1 cellular context compared by ENCODE assay signal in the genomic region with DNA sequence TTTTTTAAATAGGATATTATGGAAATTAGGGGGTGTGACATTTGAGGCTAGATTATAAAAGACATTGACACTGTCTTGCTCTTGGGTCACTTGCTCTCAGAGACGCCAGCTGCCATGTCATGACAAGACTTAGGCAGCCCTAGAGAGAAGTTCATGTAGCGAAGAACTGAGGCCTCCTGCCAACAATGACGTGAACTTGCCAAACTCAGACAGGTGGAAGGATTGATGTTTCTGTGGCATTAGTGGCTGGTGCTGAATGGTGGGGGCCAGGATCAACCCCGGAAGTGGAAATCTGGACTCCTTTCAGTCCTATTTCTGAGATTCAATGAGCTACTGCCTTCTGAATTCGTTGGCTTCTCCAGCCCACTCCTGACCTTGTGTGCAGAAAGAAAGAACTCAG.
TF ChIP-seq lines count a peak whose summit lies in the region.

No MANE protein-coding gene starts in this region.

TF ChIP-seq in K562, 482 proteins besides CTCF, POLR2A, EP300 and RAD21:
- TF ChIP-seq KDM5B (IDR thresholded peaks at IDR 0.05; ENCODE audit: insufficient replicate concordance, low read depth, low read length) (no peak), ZNF146 (CRISPR knock-in tag; IDR thresholded peaks at IDR 0.05; ENCODE audit: unreplicated experiment) (no peak), MEIS2 (IDR thresholded peaks at IDR 0.05; ENCODE audit: partially characterized antibody) (peak; percentile 31), ZC3H8 (IDR thresholded peaks at IDR 0.05) (no peak)
